In genomic region chr7:104982308-104982755, GRCh38 we compare ENCODE assay signal across 10 cellular contexts. TPM values are rescaled to one million over a fixed set of nuclear protein-coding genes. Genes with fewer than 3 reads are reported as not detected.
DNase-seq lines count a peak whose midpoint lies in the region; ATAC-seq, FAIRE-seq and TF ChIP-seq lines count a peak whose summit lies in the region.
"Had no signal": no experiment of that assay in that cellular context is flagged by ENCODE, and none has a peak within 500 bp of the region (broad histone marks: within the 10 kb centered on the region; RNA-seq: fewer than 3 reads in every experiment).

No MANE protein-coding gene starts in this region.

- peaks cover 1% of the 10 kb centered on the region for H4K20me1 ChIP-seq in fibroblast of lung (ENCODE audit: control insufficient read depth, extremely low read depth, insufficient read depth, low read length)

- no peak overlapping the region for H2AFZ ChIP-seq in fibroblast of lung (ENCODE audit: low read length)

- ATAC-seq in SK-N-SH treated with all-trans-retinoic acid at 6 μM for 48 hours (no peak), HG03139 (IDR thresholded peaks at IDR 0.05; ENCODE audit: unreplicated experiment) (no peak)

- H3K9me3 ChIP-seq in fibroblast of lung (ENCODE audit: control insufficient read depth, insufficient read depth, low read depth, low read length), result no peaks in the 10 kb centered on the region
- H3K9me3 ChIP-seq in small intestine (ENCODE audit: control insufficient read depth, low read depth), result no peaks in the 10 kb centered on the region

- DNase-seq in HEK293T (ENCODE audit: extremely low spot score), result peak; percentile 25
- peak in 1 of 2 donors; percentile 54 for DNase-seq in fibroblast of lung (ENCODE audit: low read depth in 2 of 2)
- DNase-seq in small intestine, result peak; percentile 74
- DNase-seq in D341Med (ENCODE audit: low spot score), result no peak
- no peak for DNase-seq in NCI-H345 treated with DMSO at 0.1 percent for 48 hours (lab: John Stamatoyannopoulos, UW; ENCODE audit: unreplicated experiment)
- no peak for DNase-seq in GOT3 (lab: John Stamatoyannopoulos, UW)
- DNase-seq: NCI-H446 treated with DMSO at 0.1 percent for 48 hours had no signal

- H3K27me3 ChIP-seq in fibroblast of lung (ENCODE audit: control insufficient read depth, insufficient read depth, low read length), result no peaks in the 10 kb centered on the region
- H3K27me3 ChIP-seq in small intestine (ENCODE audit: control insufficient read depth in 2 of 2, insufficient read depth in 2 of 2, low read length in 2 of 2), result no peaks in the 10 kb centered on the region

- WGBS in small intestine, 3 donors, result 8 to 26% (median 22%) methylated on average over 3 of the region's 3 CpGs

- H3K27ac ChIP-seq in fibroblast of lung (ENCODE audit: insufficient read depth, low read length) (peak overlapping the region; percentile 99), small intestine (ENCODE audit: low read depth in 1 of 2, low read length in 1 of 2) (peak overlapping the region; percentile 96)

- TF ChIP-seq CTCF in fibroblast of lung (conservative IDR thresholded peaks at IDR 0.05 in 1 of 2, IDR thresholded peaks at IDR 0.05 in 1 of 2; ENCODE audit: low read depth in 1 of 2, low read length in 2 of 2), result no peak

- no peaks in the 10 kb centered on the region for H3K36me3 ChIP-seq in fibroblast of lung (ENCODE audit: control insufficient read depth, insufficient read depth, low read length)
- H3K36me3 ChIP-seq in small intestine (ENCODE audit: control insufficient read depth in 2 of 2, insufficient read depth in 2 of 2, low read length in 2 of 2), result no peaks in the 10 kb centered on the region

- CTCF ChIA-PET in HEK293T (lab: Yijun Ruan, JAX), result interaction anchor here (1.0 to 1.2 kb wide), 3 partner anchors 13 to 113 kb away, joined by 3 to 5 read pairs (median 3); no protein-coding TSS in a partner anchor

- H3K4me1 ChIP-seq in fibroblast of lung (ENCODE audit: control insufficient read depth, extremely low read depth, insufficient read depth, low read length) (peaks cover 51% of the 10 kb centered on the region), small intestine (ENCODE audit: control insufficient read depth in 2 of 2, insufficient read depth in 1 of 2, low read depth in 1 of 2, low read length in 1 of 2) (peaks cover 0 to 13% of the 10 kb centered on the region in 2 donors)

- H3K4me2 ChIP-seq in fibroblast of lung (ENCODE audit: extremely low read depth, insufficient read depth, low read length), result peak overlapping the region; percentile 98

- no peak for FAIRE-seq in small intestine (lab: Jason Lieb, UNC)
- FAIRE-seq: bronchial epithelial cell had no signal

- H3K9ac ChIP-seq in fibroblast of lung (ENCODE audit: insufficient read depth, low read length), result no peak overlapping the region

- POLR2A ChIA-PET in HEK293T (lab: Yijun Ruan, JAX), result interaction anchor here (2.0 kb wide), 1 partner anchor 32 kb away, joined by 21 read pairs; the partner anchor contains the start of gene KMT2E

- H3K4me3 ChIP-seq in fibroblast of lung (replicated peaks in 1 of 4; ENCODE audit: control extremely low read depth in 1 of 4, insufficient read depth in 1 of 4, low read depth in 3 of 4, low read length in 4 of 4), result no peak overlapping the region
- no peak overlapping the region for H3K4me3 ChIP-seq in small intestine (ENCODE audit: low read depth in 1 of 2, low read length in 2 of 2)

- H3K79me2 ChIP-seq in fibroblast of lung (ENCODE audit: control insufficient read depth, insufficient read depth, low read length), result peaks cover 46% of the 10 kb centered on the region

TF ChIP-seq in HEK293T, 16 proteins besides CTCF, POLR2A, EP300 and RAD21:
- TF ChIP-seq PKNOX1 (IDR thresholded peaks at IDR 0.05) (peak; percentile 42), HDGF (IDR thresholded peaks at IDR 0.05; ENCODE audit: borderline replicate concordance) (no peak)
TF ChIP-seq in HEK293T: peak in this region for 1.

TF ChIP-seq in SK-N-SH treated with all-trans-retinoic acid at 6 μM for 48 hours, 23 proteins besides CTCF, POLR2A, EP300 and RAD21:
- TF ChIP-seq GLIS3 (CRISPR knock-in tag; IDR thresholded peaks at IDR 0.05), result no peak
- TF ChIP-seq BACH2 (CRISPR knock-in tag; IDR thresholded peaks at IDR 0.05; ENCODE audit: borderline replicate concordance), result no peak
- no peak for TF ChIP-seq ESRRG (CRISPR knock-in tag; IDR thresholded peaks at IDR 0.05)
- no peak for TF ChIP-seq RARB (CRISPR knock-in tag; IDR thresholded peaks at IDR 0.05)
- TF ChIP-seq PATZ1 (CRISPR knock-in tag; IDR thresholded peaks at IDR 0.05; ENCODE audit: borderline replicate concordance), result peak; percentile 18; the same call in 1 of the 2 replicates
- TF ChIP-seq ZFP30 (CRISPR knock-in tag; IDR thresholded peaks at IDR 0.05), result no peak
- no peak for TF ChIP-seq ZNF70 (CRISPR knock-in tag; IDR thresholded peaks at IDR 0.05)
- no peak for TF ChIP-seq SNAI2 (CRISPR knock-in tag; IDR thresholded peaks at IDR 0.05)
- TF ChIP-seq TCF4 (CRISPR knock-in tag; IDR thresholded peaks at IDR 0.05; ENCODE audit: borderline replicate concordance), result no peak
- TF ChIP-seq ISL1 (CRISPR knock-in tag; IDR thresholded peaks at IDR 0.05), result 0 out of 2 replicates have a peak, but pooled peaks have one; percentile 46
- no peak for TF ChIP-seq TSHZ2 (CRISPR knock-in tag; IDR thresholded peaks at IDR 0.05)

RNA-seq across cellular contexts. Expression of gene KMT2E, which starts 31.7 kb away (rescaled TPM):
- total RNA-seq in fibroblast of lung, result 80.9 and 95.0 TPM in 2 replicates
- polyA plus RNA-seq in fibroblast of lung (6.7 and 7.5 TPM in 2 replicates), small intestine (10 to 100 TPM; 11.1 to 20.0 (median 12.5) TPM)
- 27.7 and 40.7 TPM in 2 replicates for polyA plus RNA-seq in fibroblast of lung (2012)
- 49.3 and 55.3 TPM in 2 replicates for polyA minus RNA-seq in fibroblast of lung (ENCODE audit: low replicate concordance)

Comparison
In these comparisons a context has a peak if more than half of its experiments do, and no peak if none do; other contexts are left out.
1. DNase-seq: peak in HEK293T (single experiment) and small intestine (single experiment); none in D341Med (single experiment), NCI-H345 treated with DMSO at 0.1 percent for 48 hours (single experiment) and GOT3 (single experiment).